In the genomic region with DNA sequence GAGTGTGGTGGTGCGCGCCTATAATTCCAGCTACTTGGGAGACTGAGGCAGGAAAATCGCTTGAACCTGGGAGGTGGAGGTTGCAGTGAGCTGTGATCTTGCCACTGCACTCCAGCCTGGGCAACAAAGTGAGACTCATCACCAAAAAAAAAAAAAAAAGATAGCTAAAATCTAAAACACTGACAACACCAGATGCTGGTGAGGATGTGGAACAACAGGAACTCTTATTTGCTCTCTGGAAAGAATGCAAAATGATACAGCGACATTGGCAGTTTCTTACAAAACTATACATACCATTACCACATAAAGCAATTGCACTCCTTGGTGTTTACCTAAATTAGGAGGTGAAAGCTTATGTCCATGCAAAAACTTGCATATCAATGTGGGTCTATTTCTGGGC, we compare ENCODE assay signal across 26 cellular contexts.
DNase-seq lines count a peak whose midpoint lies in the region; ATAC-seq, FAIRE-seq and TF ChIP-seq lines count a peak whose summit lies in the region.
"Had no signal": no experiment of that assay in that cellular context is flagged by ENCODE, and none has a peak within 500 bp of the region (broad histone marks: within the 10 kb centered on the region; RNA-seq: fewer than 3 reads in every experiment).

No MANE protein-coding gene starts in this region.

- H3K79me2 ChIP-seq in K562 (ENCODE audit: control insufficient read depth, insufficient read depth, low read length), result peaks cover 89% of the 10 kb centered on the region

- no peak for FAIRE-seq in K562 (lab: Jason Lieb, UNC)
- FAIRE-seq: A204.1, GM12878, GM12892, GM18507 had no signal

- H3K27me3 ChIP-seq in K562 (ENCODE audit: control insufficient read depth in 2 of 2, insufficient read depth in 2 of 2, low read length in 2 of 2), result no peaks in the 10 kb centered on the region
- no peaks in the 10 kb centered on the region for H3K27me3 ChIP-seq in skeletal muscle tissue (ENCODE audit: control insufficient read depth in 3 of 3, insufficient read depth in 3 of 3, low read length in 3 of 3)
- H3K27me3 ChIP-seq in testis, result no peaks in the 10 kb centered on the region
- H3K27me3 ChIP-seq: BE2C, BLaER1 had no signal

- no peak for TF ChIP-seq RAD21 in K562 (CRISPR knock-in tag; conservative IDR thresholded peaks at IDR 0.05 in 1 of 2, IDR thresholded peaks at IDR 0.05 in 1 of 2)

- POLR2A ChIA-PET in K562 (lab: Yijun Ruan, JAX), result no interaction called here

- WGBS in K562 (ENCODE audit: insufficient coverage, low coverage, missing lambda C conversion rate), result 60% methylated on average over 4 of the region's 4 CpGs
- WGBS in testis, 2 donors, result 72 to 77% methylated on average over 4 of the region's 4 CpGs

- H3K4me1 ChIP-seq in K562 (replicated peaks in 1 of 2; ENCODE audit: control insufficient read depth in 2 of 2, insufficient read depth in 2 of 2, low read length in 2 of 2) (peaks cover 23 to 28% of the 10 kb centered on the region in 2 experiments), skeletal muscle tissue (ENCODE audit: control insufficient read depth in 3 of 3, insufficient read depth in 3 of 3, low read length in 3 of 3) (peaks cover 13 to 22% (median 21%) of the 10 kb centered on the region in 3 donors), testis (no peaks in the 10 kb centered on the region)
- H3K4me1 ChIP-seq: BE2C had no signal

- TF ChIP-seq CTCF in K562 (IDR thresholded peaks at IDR 0.05 in 2 of 3, conservative IDR thresholded peaks at IDR 0.05 in 1 of 3; ENCODE audit: insufficient read depth in 2 of 3, low read depth in 1 of 3, low read length in 3 of 3), result no peak
- TF ChIP-seq CTCF in testis (IDR thresholded peaks at IDR 0.05), result no peak

- no peak for TF ChIP-seq EP300 in K562 (IDR thresholded peaks at IDR 0.05; ENCODE audit: low read length)

- BruUV-seq in K562 (replicated peaks; lab: Mats Ljungman, UMichigan), result no TSS peak

- H3K4me2 ChIP-seq in K562 (ENCODE audit: insufficient read depth, low read length), result no peak overlapping the region
- H3K4me2 ChIP-seq: BLaER1 had no signal

- H3K36me3 ChIP-seq in K562 (ENCODE audit: control insufficient read depth, insufficient read depth, low read length) (peaks cover 16% of the 10 kb centered on the region), skeletal muscle tissue (ENCODE audit: control insufficient read depth in 3 of 3, insufficient read depth in 3 of 3, low read length in 3 of 3) (no peaks in the 10 kb centered on the region), testis (ENCODE audit: low read depth, missing control alignments) (no peaks in the 10 kb centered on the region)
- H3K36me3 ChIP-seq: BE2C had no signal

- intact Hi-C loops in K562 (cut with micrococcal nuclease) (no loop called here), testis (cut with DNase I; ENCODE audit: low total_unique reads) (no loop called here)

- CTCF ChIA-PET in K562 (lab: Yijun Ruan, JAX; ENCODE audit: low intra/inter-chr PET ratio), result no interaction called here

- no peak overlapping the region for H2AFZ ChIP-seq in K562 (ENCODE audit: low read depth, low read length)

- H3K27ac ChIP-seq in K562 (ENCODE audit: extremely low read depth, low read depth, low read length) (no peak overlapping the region), caudate nucleus (ENCODE audit: low read depth, low read length) (peak overlapping the region; percentile 13), skeletal muscle tissue (ENCODE audit: low read depth, low read length) (peak overlapping the region; percentile 25), testis (no peak overlapping the region)
- H3K27ac ChIP-seq: BLaER1 had no signal

- H3K9me3 ChIP-seq in K562 (replicated peaks; ENCODE audit: control insufficient read depth, insufficient read depth, low read depth, low read length), result no peaks in the 10 kb centered on the region
- no peaks in the 10 kb centered on the region for H3K9me3 ChIP-seq in skeletal muscle tissue (ENCODE audit: control insufficient read depth in 3 of 3, low read length in 3 of 3)
- H3K9me3 ChIP-seq in testis, result no peaks in the 10 kb centered on the region
- H3K9me3 ChIP-seq: BE2C, BLaER1 had no signal

- DNase-seq in K562 (ENCODE audit: extremely low read depth in 1 of 4, low spot score in 3 of 4) (no peak), caudate nucleus (lab: John Stamatoyannopoulos, UW) (no peak), left lobe of liver (ENCODE audit: low spot score) (no peak), testis (no peak)
- DNase-seq in effector CD4-positive, alpha-beta T cell, result no peak
- DNase-seq: 8988T; ACHN; BE2C; C1 segment of cervical spinal cord; CD4-positive, alpha-beta memory T cell; CD4-positive, CD25-positive, alpha-beta regulatory T cell; CD8-positive, alpha-beta memory T cell; COR-L47; DMS 273 treated with DMSO at 0.1 percent for 48 hours; DMS153; DMS53; DMS79; DND-41; EL; GDM1 had no signal

- H3K4me3 ChIP-seq in K562 (no peak overlapping the region), skeletal muscle tissue (ENCODE audit: low read length in 3 of 3) (no peak overlapping the region), testis (no peak overlapping the region)
- H3K4me3 ChIP-seq: BLaER1, GM12878 had no signal

- H4K20me1 ChIP-seq in K562 (replicated peaks; ENCODE audit: control insufficient read depth, insufficient read depth, low read length), result no peaks in the 10 kb centered on the region

- in situ Hi-C loops in K562 (cut with MboI), result no loop called here

- ATAC-seq in K562 (no peak), left lobe of liver (no peak)
- ATAC-seq: GM12878 had no signal

- no peaks in the 10 kb centered on the region for H3K9me1 ChIP-seq in K562 (ENCODE audit: control insufficient read depth, insufficient read depth, low read length)

- no peak for TF ChIP-seq POLR2A in K562 (conservative IDR thresholded peaks at IDR 0.05)
- TF ChIP-seq POLR2A in testis (IDR thresholded peaks at IDR 0.05), result no peak

- H3K9ac ChIP-seq in K562 (ENCODE audit: insufficient read depth in 1 of 2, low read depth in 2 of 2, low read length in 2 of 2), result no peak overlapping the region
- no peak overlapping the region for H3K9ac ChIP-seq in skeletal muscle tissue (ENCODE audit: low read depth in 1 of 3, low read length in 3 of 3)
- H3K9ac ChIP-seq: BLaER1 had no signal

TF ChIP-seq in K562, 482 proteins besides CTCF, POLR2A, EP300 and RAD21:
- no peak for TF ChIP-seq SPI1 (IDR thresholded peaks at IDR 0.05; ENCODE audit: borderline replicate concordance, low read depth, low read length)
- no peak for TF ChIP-seq TCF7 (IDR thresholded peaks at IDR 0.05; ENCODE audit: borderline replicate concordance)
- TF ChIP-seq ZNF384 (IDR thresholded peaks at IDR 0.05; ENCODE audit: low read depth, low read length), result peak; percentile 27; the same call in 1 of the 2 replicates
- TF ChIP-seq EZH2 (IDR thresholded peaks at IDR 0.05; ENCODE audit: borderline replicate concordance, low read depth, low read length), result no peak
- TF ChIP-seq SMARCA5 (IDR thresholded peaks at IDR 0.05), result peak; percentile 57; the same call in 1 of the 2 replicates
- TF ChIP-seq FOXK2 (conservative IDR thresholded peaks at IDR 0.05 in 1 of 2, IDR thresholded peaks at IDR 0.05 in 1 of 2; ENCODE audit: low read depth in 2 of 2), result 0 out of 4 replicates have a peak, but pooled peaks of 1 of the 2 experiments have one; percentile 13
- TF ChIP-seq ZNF316 (IDR thresholded peaks at IDR 0.05), result 0 out of 2 replicates have a peak, but pooled peaks have one; percentile 13
- peak; percentile 76 for TF ChIP-seq RBM25 (IDR thresholded peaks at IDR 0.05; ENCODE audit: low read depth, low read length, severe bottlenecking)
- 0 out of 2 replicates have a peak, but pooled peaks have one; percentile 2 for TF ChIP-seq NFE2 (IDR thresholded peaks at IDR 0.05; ENCODE audit: low read depth)

Comparison
In these comparisons a context has a peak if more than half of its experiments do, and no peak if none do; other contexts are left out.
1. H3K27ac ChIP-seq: peak in caudate nucleus (single experiment) and skeletal muscle tissue (single experiment); none in K562 (single experiment) and testis (0 of 2).